ENCODE assay signal across 12 cellular contexts in genomic region chr6:34319471-34319885, GRCh38.
DNase-seq lines count a peak whose midpoint lies in the region; ATAC-seq and TF ChIP-seq lines count a peak whose summit lies in the region.
"Had no signal": no experiment of that assay in that cellular context is flagged by ENCODE, and none has a peak within 500 bp of the region (broad histone marks: within the 10 kb centered on the region; RNA-seq: fewer than 3 reads in every experiment).

No MANE protein-coding gene starts in this region.

- H3K9me3 ChIP-seq in left ventricle myocardium inferior (replicated peaks) = no peaks in the 10 kb centered on the region
- H3K9me3 ChIP-seq in right atrium auricular region = no peaks in the 10 kb centered on the region
- H3K9me3 ChIP-seq in thyroid gland = no peaks in the 10 kb centered on the region

- H3K4me3 Mint-ChIP-seq in naive thymus-derived CD8-positive, alpha-beta T cell = no peak overlapping the region
- H3K4me3 Mint-ChIP-seq: activated T-cell treated with anti-CD3 and anti-CD28 coated beads, Interleukin-2, amount 50 U/mL, for 24 hours; nephron progenitor cell had no signal

- H3K4me1 ChIP-seq in left ventricle myocardium inferior (peaks cover 70% of the 10 kb centered on the region), right atrium auricular region (peaks cover 0 to 45% of the 10 kb centered on the region in 2 donors), thyroid gland (peaks cover 16 to 46% of the 10 kb centered on the region in 2 donors)

- H3K36me3 ChIP-seq in left ventricle myocardium inferior (peaks cover 2% of the 10 kb centered on the region), right atrium auricular region (no peaks in the 10 kb centered on the region), thyroid gland (no peaks in the 10 kb centered on the region), brain microvascular endothelial cell (replicated peaks) (no peaks in the 10 kb centered on the region)

- 62 to 74% methylated on average over 4 of the region's 4 CpGs for WGBS in thyroid gland, 2 donors

- TF ChIP-seq POLR2A in thyroid gland (IDR thresholded peaks at IDR 0.05) = no peak

- no peaks in the 10 kb centered on the region for H3K9me3 Mint-ChIP-seq in naive thymus-derived CD8-positive, alpha-beta T cell
- H3K9me3 Mint-ChIP-seq: activated T-cell treated with anti-CD3 and anti-CD28 coated beads, Interleukin-2, amount 50 U/mL, for 24 hours; nephron progenitor cell had no signal

- in situ Hi-C loops in brain microvascular endothelial cell (cut with HindIII; ENCODE audit: low pct_ligation_motif_present, low sequenced_read_pairs) = no loop called here

- H3K27ac ChIP-seq in left ventricle myocardium inferior (replicated peaks) (peak overlapping the region; percentile 47), right atrium auricular region (no peak overlapping the region), cingulate gyrus (ENCODE audit: low read depth, low read length) (peak overlapping the region; percentile 42), thyroid gland (peak overlapping the region in 2 of 3 donors; percentile 51 to 53), brain microvascular endothelial cell (no peak overlapping the region)

- peaks cover 22 to 53% (median 42%) of the 10 kb centered on the region in 4 donors for H3K4me1 Mint-ChIP-seq in naive thymus-derived CD8-positive, alpha-beta T cell

- TF ChIP-seq CTCF in left ventricle myocardium inferior (IDR thresholded peaks at IDR 0.05; ENCODE audit: borderline replicate concordance) (no peak), right atrium auricular region (IDR thresholded peaks at IDR 0.05) (no peak), thyroid gland (IDR thresholded peaks at IDR 0.05) (no peak), brain microvascular endothelial cell (IDR thresholded peaks at IDR 0.05; ENCODE audit: low read depth, low read length, missing control alignments) (no peak)

- intact Hi-C loops in left ventricle myocardium inferior (cut with micrococcal nuclease) (no loop called here), thyroid gland (cut with DNase I) (no loop called here)

- DNase-seq in left ventricle myocardium inferior = no peak
- DNase-seq in right atrium auricular region (ENCODE audit: low spot score) = no peak
- DNase-seq in mucosa of gallbladder (ENCODE audit: low spot score) = peak; percentile 37
- no peak for DNase-seq in thyroid gland
- no peak for DNase-seq in brain microvascular endothelial cell
- DNase-seq in naive thymus-derived CD8-positive, alpha-beta T cell = no peak
- DNase-seq: activated T-cell treated with anti-CD3 and anti-CD28 coated beads, Interleukin-2, amount 50 U/mL, for 24 hours; islet precursor cell; nephron progenitor cell had no signal

- no peaks in the 10 kb centered on the region for H3K27me3 Mint-ChIP-seq in naive thymus-derived CD8-positive, alpha-beta T cell
- H3K27me3 Mint-ChIP-seq: activated T-cell treated with anti-CD3 and anti-CD28 coated beads, Interleukin-2, amount 50 U/mL, for 24 hours had no signal

- H3K4me3 ChIP-seq in left ventricle myocardium inferior (no peak overlapping the region), right atrium auricular region (no peak overlapping the region), thyroid gland (replicated peaks in 1 of 3) (no peak overlapping the region), brain microvascular endothelial cell (ENCODE audit: low read depth, low read length) (no peak overlapping the region)

- H3K27me3 ChIP-seq in left ventricle myocardium inferior (ENCODE audit: low read depth) (no peaks in the 10 kb centered on the region), right atrium auricular region (no peaks in the 10 kb centered on the region), thyroid gland (no peaks in the 10 kb centered on the region), brain microvascular endothelial cell (replicated peaks) (no peaks in the 10 kb centered on the region)

- ATAC-seq in naive thymus-derived CD8-positive, alpha-beta T cell = no peak
- ATAC-seq in HG03521 (IDR thresholded peaks at IDR 0.05; ENCODE audit: unreplicated experiment) = no peak
- ATAC-seq: activated CD4-positive, CD25-positive, alpha-beta regulatory T cell treated with anti-CD3 and anti-CD28 coated beads, Interleukin-2, amount 50 U/mL, for 24 hours had no signal

- peak overlapping the region in 3 of 10 donors; percentile 33 to 69 (median 62) for H3K27ac Mint-ChIP-seq in naive thymus-derived CD8-positive, alpha-beta T cell

- peaks cover 0 to 9% (median 7%) of the 10 kb centered on the region in 3 donors for H3K36me3 Mint-ChIP-seq in naive thymus-derived CD8-positive, alpha-beta T cell

- POLR2A ChIA-PET in naive thymus-derived CD8-positive, alpha-beta T cell (lab: Charles Lee) = no interaction called here

Comparison
In these comparisons a context has a peak if more than half of its experiments do, and no peak if none do; other contexts are left out.
1. H3K27ac ChIP-seq: peak in left ventricle myocardium inferior (single experiment), cingulate gyrus (single experiment) and thyroid gland (2 of 3); none in right atrium auricular region (0 of 2) and brain microvascular endothelial cell (single experiment).